In genomic region chr12:47813491-47814196, GRCh38 we compare ENCODE assay signal across 8 cellular contexts. TPM values are rescaled to one million over a fixed set of nuclear protein-coding genes. Genes with fewer than 3 reads are reported as not detected.
DNase-seq lines count a peak whose midpoint lies in the region; ATAC-seq and TF ChIP-seq lines count a peak whose summit lies in the region.

No MANE protein-coding gene starts in this region.

- peaks cover 52 to 100% of the 10 kb centered on the region in 2 experiments for H3K4me1 ChIP-seq in HCT116 (ENCODE audit: control insufficient read depth in 1 of 2, insufficient read depth in 2 of 2, low read length in 2 of 2)
- H3K4me1 ChIP-seq in breast epithelium: peaks cover 43 to 68% of the 10 kb centered on the region in 2 donors
- H3K4me1 ChIP-seq in upper lobe of right lung: peaks cover 97% of the 10 kb centered on the region

- no peaks in the 10 kb centered on the region for H4K20me1 ChIP-seq in HCT116 (ENCODE audit: insufficient read depth)

- peak; percentile 53 for DNase-seq in SIG-M5 treated with dmso at 0.1 percent for 504 hours (lab: John Stamatoyannopoulos, UW; ENCODE audit: unreplicated experiment)
- no peak for DNase-seq in SIG-M5 (lab: John Stamatoyannopoulos, UW)
- no peak for DNase-seq in HCT116 (ENCODE audit: low read depth, low spot score)
- DNase-seq in MV-4-11 (lab: John Stamatoyannopoulos, UW): peak; percentile 76
- no peak for DNase-seq in breast epithelium (ENCODE audit: low spot score in 2 of 2)
- DNase-seq in medulla oblongata (ENCODE audit: extremely low spot score): peak; percentile 48
- no peak for DNase-seq in upper lobe of right lung
- DNase-seq in WERI-Rb-1: no peak

- peak overlapping the region; percentile 79 for H3K27ac ChIP-seq in HCT116 (ENCODE audit: low read depth, low read length)
- peak overlapping the region; percentile 98 to 99 for H3K27ac ChIP-seq in breast epithelium
- H3K27ac ChIP-seq in upper lobe of right lung: peak overlapping the region; percentile 97
- H3K27ac ChIP-seq in WERI-Rb-1: no peak overlapping the region

- peaks cover 98% of the 10 kb centered on the region for H3K79me2 ChIP-seq in HCT116 (ENCODE audit: insufficient read depth, low read length)

- no peaks in the 10 kb centered on the region for H3K27me3 ChIP-seq in HCT116 (ENCODE audit: insufficient read depth, low read length)
- H3K27me3 ChIP-seq in breast epithelium: no peaks in the 10 kb centered on the region
- no peaks in the 10 kb centered on the region for H3K27me3 ChIP-seq in upper lobe of right lung
- no peaks in the 10 kb centered on the region for H3K27me3 ChIP-seq in WERI-Rb-1 (ENCODE audit: insufficient read depth, low read depth, severe bottlenecking)

- TF ChIP-seq POLR2A in HCT116 (IDR thresholded peaks at IDR 0.05; ENCODE audit: borderline replicate concordance, extremely low read depth, insufficient read depth, insufficient read length): no peak
- no peak for TF ChIP-seq POLR2A in breast epithelium (IDR thresholded peaks at IDR 0.05)

- RAD21 ChIA-PET in HCT116 (lab: Charles Lee; ENCODE audit: low non-redundant PET in 1 of 2, low total read pairs in 2 of 2, uncharacterized antibody in 2 of 2, unreplicated experiment in 2 of 2): interaction anchor here in 1 of 2 experiments (0.9 to 1.6 kb wide), 2 partner anchors 24 to 25 kb away, joined by 3 to 4 read pairs; no protein-coding TSS in a partner anchor

- peak overlapping the region; percentile 97 for H3K4me2 ChIP-seq in HCT116 (ENCODE audit: low read length)

- TF ChIP-seq CTCF in HCT116 (IDR thresholded peaks at IDR 0.05 in 2 of 3, conservative IDR thresholded peaks at IDR 0.05 in 1 of 3; ENCODE audit: borderline replicate concordance in 1 of 3, insufficient read depth in 1 of 3, low read depth in 2 of 3, low read length in 2 of 3) (no peak), breast epithelium (IDR thresholded peaks at IDR 0.05) (no peak), upper lobe of right lung (IDR thresholded peaks at IDR 0.05) (no peak), WERI-Rb-1 (IDR thresholded peaks at IDR 0.05; ENCODE audit: low read depth, low read length) (no peak)

- H3K9ac ChIP-seq in HCT116 (ENCODE audit: low read length): peak overlapping the region; percentile 67

- intact Hi-C loops in HCT116 (cut with micrococcal nuclease) (no loop called here), breast epithelium (cut with DNase I; ENCODE audit: low total_unique reads) (no loop called here), upper lobe of right lung (cut with DNase I) (no loop called here)

- POLR2A ChIA-PET in HCT116 (lab: Charles Lee): interaction anchor here (2.2 kb wide), 1 partner anchor 16 kb away, joined by 8 read pairs; no protein-coding TSS in a partner anchor

- no peaks in the 10 kb centered on the region for H3K9me2 ChIP-seq in HCT116 (ENCODE audit: insufficient read depth)

- ATAC-seq in HCT116 (peak; percentile 23), upper lobe of right lung (peak; percentile 10)

- H2AFZ ChIP-seq in HCT116 (ENCODE audit: low read depth, low read length, poor library complexity, severe bottlenecking): no peak overlapping the region

- no peaks in the 10 kb centered on the region for H3K36me3 ChIP-seq in HCT116 (ENCODE audit: control insufficient read depth in 1 of 2, insufficient read depth in 2 of 2, low read length in 2 of 2)
- H3K36me3 ChIP-seq in breast epithelium: no peaks in the 10 kb centered on the region
- no peaks in the 10 kb centered on the region for H3K36me3 ChIP-seq in upper lobe of right lung
- 0 out of 2 replicates have a peak, but pooled peaks cover 4% of the 10 kb centered on the region for H3K36me3 ChIP-seq in WERI-Rb-1

- CTCF ChIA-PET in HCT116 (lab: Charles Lee): interaction anchor here (1.2 to 3.7 kb wide), 3 partner anchors 16 to 24 kb away, joined by 3 to 20 read pairs (median 10); no protein-coding TSS in a partner anchor

- no TSS peak for BruUV-seq in HCT116 (replicated peaks; lab: Mats Ljungman, UMichigan)

- H3K9me3 ChIP-seq in HCT116 (ENCODE audit: control insufficient read depth in 1 of 2, insufficient read depth in 1 of 2, low read depth in 1 of 2, low read length in 2 of 2) (no peaks in the 10 kb centered on the region), breast epithelium (no peaks in the 10 kb centered on the region), upper lobe of right lung (no peaks in the 10 kb centered on the region), WERI-Rb-1 (ENCODE audit: severe bottlenecking) (no peaks in the 10 kb centered on the region)

- peak overlapping the region; percentile 49 to 59 for H3K4me3 ChIP-seq in HCT116 (replicated peaks in 1 of 2; ENCODE audit: low read depth in 1 of 2, low read length in 2 of 2)
- H3K4me3 ChIP-seq in breast epithelium: peak overlapping the region; percentile 43 to 70 (median 43)
- peak overlapping the region; percentile 45 for H3K4me3 ChIP-seq in upper lobe of right lung
- no peak overlapping the region for H3K4me3 ChIP-seq in WERI-Rb-1 (ENCODE audit: low read depth, low read length)

- TF ChIP-seq RAD21 in HCT116 (IDR thresholded peaks at IDR 0.05; ENCODE audit: low read depth): no peak

TF ChIP-seq in HCT116, 20 proteins besides CTCF, POLR2A, EP300 and RAD21:
- TF ChIP-seq CBX3 (IDR thresholded peaks at IDR 0.05; ENCODE audit: low read depth) (no peak), FOSL1 (IDR thresholded peaks at IDR 0.05; ENCODE audit: low read depth) (no peak), SP1 (IDR thresholded peaks at IDR 0.05; ENCODE audit: low read depth) (no peak), EGR1 (IDR thresholded peaks at IDR 0.05; ENCODE audit: low read depth) (no peak), JUND (IDR thresholded peaks at IDR 0.05) (no peak), SRF (IDR thresholded peaks at IDR 0.05; ENCODE audit: low read depth) (no peak), ATF3 (IDR thresholded peaks at IDR 0.05) (no peak), YY1 (IDR thresholded peaks at IDR 0.05; ENCODE audit: extremely low read depth, insufficient replicate concordance, low read depth, low read length) (no peak), EZH2 (IDR thresholded peaks at IDR 0.05) (no peak), MAX (IDR thresholded peaks at IDR 0.05) (no peak), ZBTB33 (IDR thresholded peaks at IDR 0.05; ENCODE audit: extremely low read depth, insufficient replicate concordance, low read length) (no peak), SIN3A (IDR thresholded peaks at IDR 0.05; ENCODE audit: low read depth) (no peak), CEBPB (IDR thresholded peaks at IDR 0.05; ENCODE audit: low read depth) (no peak), TCF7L2 (IDR thresholded peaks at IDR 0.05; ENCODE audit: borderline replicate concordance, extremely low read depth, insufficient read depth, insufficient read length) (no peak), EZH2phosphoT487 (IDR thresholded peaks at IDR 0.05; ENCODE audit: borderline replicate concordance) (no peak)
TF ChIP-seq in HCT116: peak in this region for 0.

RNA-seq across cellular contexts. Expression of gene HDAC7, which starts 6.1 kb away (rescaled TPM):
- total RNA-seq in HCT116 (2021; ENCODE audit: unreplicated experiment): 38.1 TPM
- 23.3 and 24.6 TPM in 2 replicates for polyA plus RNA-seq in HCT116 (2012)
- 10 to 100 TPM; 37.6 to 77.0 (median 44.9) TPM for total RNA-seq in breast epithelium
- total RNA-seq in upper lobe of right lung: 135 TPM

RNA-seq across cellular contexts. Expression of gene SLC48A1, which starts 40.6 kb away (rescaled TPM):
- 20.0 TPM for total RNA-seq in HCT116 (2021; ENCODE audit: unreplicated experiment)
- 12.2 and 15.7 TPM in 2 replicates for polyA plus RNA-seq in HCT116 (2012)
- total RNA-seq in breast epithelium: 10 to 100 TPM; 27.5 to 51.5 (median 30.6) TPM
- 40.9 TPM for total RNA-seq in upper lobe of right lung

RNA-seq across cellular contexts. Expression of gene RAPGEF3, which starts 55.0 kb away (rescaled TPM):
- total RNA-seq in HCT116 (2021; ENCODE audit: unreplicated experiment): 1.8 TPM
- polyA plus RNA-seq in HCT116 (2012): 1.1 and 1.9 TPM in 2 replicates
- total RNA-seq in breast epithelium: 10 to 100 TPM; 40.6 to 87.8 (median 60.3) TPM
- 69.6 TPM for total RNA-seq in upper lobe of right lung

Comparison
In these comparisons a context has a peak if more than half of its experiments do, and no peak if none do; other contexts are left out.
1. DNase-seq: peak in SIG-M5 treated with dmso at 0.1 percent for 504 hours (single experiment), MV-4-11 (single experiment) and medulla oblongata (single experiment); none in SIG-M5 (single experiment), HCT116 (single experiment), breast epithelium (0 of 2), upper lobe of right lung (single experiment) and WERI-Rb-1 (single experiment).
2. RNA of gene RAPGEF3, which starts 55.0 kb away (total RNA-seq): 69.6 TPM in upper lobe of right lung (single experiment) and 40.6 to 87.8 TPM in breast epithelium; 1.8 TPM in HCT116 (single experiment); every median in the first group is over 10 times any median in the second.